ENCODE assay signal across 24 cellular contexts in the genomic region with DNA sequence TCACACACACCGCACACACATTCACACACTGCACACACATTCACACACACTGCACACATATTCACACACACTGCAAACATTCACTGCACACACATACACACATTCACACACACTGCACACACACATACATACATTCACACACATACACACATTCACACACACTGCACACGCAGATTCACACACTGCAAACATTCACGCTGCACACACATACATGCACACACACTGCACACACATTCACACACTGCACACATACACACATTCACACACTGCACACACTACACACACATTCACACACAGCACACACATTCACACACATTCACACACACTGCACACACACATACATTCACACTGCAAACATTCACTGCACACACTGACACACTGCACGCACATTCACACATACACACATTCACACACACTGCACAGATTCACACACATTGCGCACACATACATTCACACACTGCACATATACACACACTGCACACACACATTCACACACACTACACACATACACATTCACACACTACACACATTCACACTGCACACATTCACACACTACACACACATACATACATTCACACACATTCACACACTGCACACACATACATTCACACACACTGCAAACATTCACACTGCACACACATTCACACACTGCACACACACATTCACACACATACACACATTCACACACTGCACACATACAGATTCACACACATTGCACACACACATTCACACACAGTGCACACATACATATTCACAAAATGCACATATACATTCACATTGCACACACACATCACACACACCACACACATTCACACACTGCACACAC.
DNase-seq lines count a peak whose midpoint lies in the region; ATAC-seq, FAIRE-seq and TF ChIP-seq lines count a peak whose summit lies in the region.
"Had no signal": no experiment of that assay in that cellular context is flagged by ENCODE, and none has a peak within 500 bp of the region (broad histone marks: within the 10 kb centered on the region; RNA-seq: fewer than 3 reads in every experiment).

No MANE protein-coding gene starts in this region.

- no peak for TF ChIP-seq POLR2A in suprapubic skin (IDR thresholded peaks at IDR 0.05)

- peaks cover 0 to 31% of the 10 kb centered on the region in 2 donors for H3K9me3 ChIP-seq in neuronal stem cell (replicated peaks in 1 of 2; ENCODE audit: control insufficient read depth in 2 of 2, insufficient read depth in 1 of 2, low read depth in 1 of 2, low read length in 2 of 2)
- H3K9me3 ChIP-seq in suprapubic skin, result no peaks in the 10 kb centered on the region

- H2AK5ac ChIP-seq in neuronal stem cell (ENCODE audit: low read depth, low read length), result no peak overlapping the region

- peaks cover 0 to 1% (median 1%) of the 10 kb centered on the region in 3 donors for H3K27me3 Mint-ChIP-seq in CD14-positive monocyte (ENCODE audit: low read depth in 3 of 3)

- H2AFZ ChIP-seq in neuronal stem cell (ENCODE audit: low read length), result no peak overlapping the region

- no peak for TF ChIP-seq CTCF in CD14-positive monocyte (IDR thresholded peaks at IDR 0.05)
- TF ChIP-seq CTCF in bronchial epithelial cell (IDR thresholded peaks at IDR 0.05; ENCODE audit: insufficient read depth, low read length, severe bottlenecking), result no peak
- TF ChIP-seq CTCF in suprapubic skin (IDR thresholded peaks at IDR 0.05), result no peak

- H3K23ac ChIP-seq in neuronal stem cell (ENCODE audit: low read depth, low read length, poor library complexity), result peak overlapping the region; percentile 93

- POLR2A ChIA-PET in HEK293T (lab: Yijun Ruan, JAX), result no interaction called here

- H3K4me1 ChIP-seq in neuronal stem cell (ENCODE audit: control insufficient read depth in 2 of 2, insufficient read depth in 1 of 2, low read depth in 1 of 2, low read length in 2 of 2) (peaks cover 0 to 19% of the 10 kb centered on the region in 2 donors), suprapubic skin (peaks cover 7% of the 10 kb centered on the region)
- H3K4me1 ChIP-seq: BE2C had no signal

- FAIRE-seq in bronchial epithelial cell (lab: Jason Lieb, UNC), result peak; percentile 98
- FAIRE-seq: RCC 7860 had no signal

- ATAC-seq in HG03378 (IDR thresholded peaks at IDR 0.05; ENCODE audit: unreplicated experiment), result no peak
- ATAC-seq: HCT116 had no signal

- H2BK15ac ChIP-seq in neuronal stem cell (ENCODE audit: low read length), result no peak overlapping the region

- peak overlapping the region; percentile 42 for H3K4ac ChIP-seq in neuronal stem cell (ENCODE audit: low read length)

- peak overlapping the region; percentile 44 for H2BK12ac ChIP-seq in neuronal stem cell (ENCODE audit: low read length)

- DNase-seq in CD14-positive monocyte (ENCODE audit: low spot score), result peak; percentile 5
- DNase-seq in HEK293T (ENCODE audit: extremely low spot score), result no peak
- no peak for DNase-seq in bronchial epithelial cell (ENCODE audit: low read depth)
- no peak for DNase-seq in neuronal stem cell (ENCODE audit: low spot score)
- no peak for DNase-seq in NCI-H2107 (lab: John Stamatoyannopoulos, UW)
- no peak for DNase-seq in suprapubic skin (ENCODE audit: low spot score in 2 of 2)
- DNase-seq: 8988T, ACHN, BE2C, DMS153, DND-41, GOT3, Karpas-422, NCI-H1092 treated with DMSO at 0.1 percent for 48 hours, NCI-H1436, NCI-H187, NCI-H446, NCI-H524 treated with DMSO at 0.1 percent for 48 hours, NCI-H774, SIG-M5 had no signal

- intact Hi-C loops in CD14-positive monocyte (cut with micrococcal nuclease), result no loop called here

- CTCF ChIA-PET in HEK293T (lab: Yijun Ruan, JAX), result no interaction called here

- no peaks in the 10 kb centered on the region for H3K4me1 Mint-ChIP-seq in CD14-positive monocyte

- no peak overlapping the region for H2BK5ac ChIP-seq in neuronal stem cell (ENCODE audit: low read length)

- H4K8ac ChIP-seq in neuronal stem cell (ENCODE audit: low read depth, low read length), result peak overlapping the region; percentile 97

- peaks cover 9 to 28% (median 15%) of the 10 kb centered on the region in 7 donors for H3K9me3 Mint-ChIP-seq in CD14-positive monocyte

- no CpG with 5 or more reads among the region's 5 CpGs for WGBS in neuronal stem cell (ENCODE audit: extremely low coverage in 2 of 2, insufficient read length in 2 of 2, insufficient replicate concordance in 1 of 2), 2 donors
- 74% methylated on average over 5 of the region's 5 CpGs for WGBS in suprapubic skin

- peak overlapping the region; percentile 99 for H3K14ac ChIP-seq in neuronal stem cell (ENCODE audit: low read length)

- H3K27ac ChIP-seq in neuronal stem cell (replicated peaks; ENCODE audit: low read length) (no peak overlapping the region), suprapubic skin (no peak overlapping the region)
- H3K27ac ChIP-seq: SK-N-MC had no signal

- H3K4me2 ChIP-seq in neuronal stem cell (ENCODE audit: insufficient read depth, low read length, poor library complexity, severe bottlenecking), result no peak overlapping the region

- H3K4me3 Mint-ChIP-seq in CD14-positive monocyte, result no peak overlapping the region

- no peak overlapping the region for H2BK120ac ChIP-seq in neuronal stem cell (ENCODE audit: low read depth, low read length)

- H3K4me3 ChIP-seq in bronchial epithelial cell (ENCODE audit: low read depth, low read length) (no peak overlapping the region), neuronal stem cell (ENCODE audit: low read length in 2 of 2) (peak overlapping the region in 1 of 2 donors; percentile 64), suprapubic skin (no peak overlapping the region)
- H3K4me3 ChIP-seq: SK-N-MC had no signal

- no peaks in the 10 kb centered on the region for H3K79me1 ChIP-seq in neuronal stem cell (ENCODE audit: low read depth, low read length)

- peak overlapping the region; percentile 31 for H3K18ac ChIP-seq in neuronal stem cell (ENCODE audit: low read length)

- no peak overlapping the region for H3K27ac Mint-ChIP-seq in CD14-positive monocyte

- H4K91ac ChIP-seq in neuronal stem cell (ENCODE audit: low read depth, low read length, poor library complexity), result peak overlapping the region; percentile 93

- no peaks in the 10 kb centered on the region for H3K36me3 ChIP-seq in bronchial epithelial cell (ENCODE audit: control insufficient read depth, insufficient read depth, low read length)
- peaks cover 0 to 6% of the 10 kb centered on the region in 2 donors for H3K36me3 ChIP-seq in neuronal stem cell (replicated peaks in 1 of 2; ENCODE audit: control insufficient read depth in 2 of 2, insufficient read depth in 2 of 2, low read length in 2 of 2)
- no peaks in the 10 kb centered on the region for H3K36me3 ChIP-seq in suprapubic skin
- H3K36me3 ChIP-seq: BE2C had no signal

- no peak for TF ChIP-seq EP300 in suprapubic skin (IDR thresholded peaks at IDR 0.05)

- peak overlapping the region; percentile 65 for H3K9ac ChIP-seq in neuronal stem cell (ENCODE audit: low read depth, low read length, poor library complexity)

- H3K27me3 ChIP-seq in bronchial epithelial cell (ENCODE audit: control insufficient read depth, insufficient read depth, low read length) (no peaks in the 10 kb centered on the region), neuronal stem cell (ENCODE audit: control insufficient read depth in 3 of 3, insufficient read depth in 3 of 3, low read depth in 1 of 3, low read length in 3 of 3) (peaks cover 0 to 8% (median 0%) of the 10 kb centered on the region in 3 experiments), suprapubic skin (no peaks in the 10 kb centered on the region)
- H3K27me3 ChIP-seq: BE2C had no signal

- H3K36me3 Mint-ChIP-seq in CD14-positive monocyte, result no peaks in the 10 kb centered on the region

TF ChIP-seq in HEK293T, 16 proteins besides CTCF, POLR2A, EP300 and RAD21:
- TF ChIP-seq SP1 (IDR thresholded peaks at IDR 0.05) (no peak), TARDBP (IDR thresholded peaks at IDR 0.05) (peak; percentile 12; the same call in 1 of the 2 replicates), ZNF384 (IDR thresholded peaks at IDR 0.05) (no peak), L3MBTL2 (conservative IDR thresholded peaks at IDR 0.05) (no peak)
